In genomic region chr1:148388260-148389026, GRCh38 we compare ENCODE assay signal across 8 cellular contexts.
A peak's percentile ranks its signal among the peaks of the same experiment; 100 is the strongest.
DNase-seq lines count a peak whose midpoint lies in the region; ATAC-seq and TF ChIP-seq lines count a peak whose summit lies in the region.

No MANE protein-coding gene starts in this region.

- peak overlapping the region; percentile 98 for H3K27ac Mint-ChIP-seq in CD4-positive, alpha-beta T cell
- peak overlapping the region; percentile 98 for H3K27ac Mint-ChIP-seq in central memory CD8-positive, alpha-beta T cell (ENCODE audit: low read depth)

- peak overlapping the region; percentile 86 for H3K27ac ChIP-seq in CD4-positive, alpha-beta T cell (ENCODE audit: low read depth, low read length)

- POLR2A ChIA-PET in CD4-positive, alpha-beta T cell (lab: Charles Lee) = interaction anchor here (0.5 to 1.7 kb wide), 12 partner anchors 8 to 1498 kb away, joined by 3 to 76 read pairs (median 4); a partner anchor contains a TSS

- intact Hi-C loops in CD4-positive, alpha-beta T cell (cut with DNase I, micrococcal nuclease) = loop anchor here in 1 of 2 experiments (2.0 kb wide), 2 partner anchors 14 to 16 kb away; no protein-coding TSS in a partner anchor

- peak; percentile 76 to 85 (median 82) for DNase-seq in CD4-positive, alpha-beta T cell
- DNase-seq in NCI-H2029 treated with DMSO at 0.1 percent for 48 hours (lab: John Stamatoyannopoulos, UW) (peak; percentile 73), iris pigment epithelial cell (ENCODE audit: low read depth) (peak; percentile 94), smooth muscle cell of the brain vasculature (ENCODE audit: low read depth, low spot score) (peak; percentile 82)
- DNase-seq in activated CD4-positive, CD25-positive, alpha-beta regulatory T cell treated with anti-CD3 and anti-CD28 coated beads, Interleukin-2, amount 50 U/mL, for 72 hours = peak; percentile 80
- DNase-seq in central memory CD8-positive, alpha-beta T cell (ENCODE audit: low spot score in 2 of 2) = peak; percentile 71 to 81

- peak overlapping the region; percentile 94 for H3K4me3 Mint-ChIP-seq in CD4-positive, alpha-beta T cell
- H3K4me3 Mint-ChIP-seq in central memory CD8-positive, alpha-beta T cell = peak overlapping the region; percentile 93

- no peaks in the 10 kb centered on the region for H3K27me3 ChIP-seq in CD4-positive, alpha-beta T cell (ENCODE audit: control insufficient read depth, insufficient read depth, low read length)

- ATAC-seq in CD4-positive, alpha-beta T cell (ENCODE audit: poor library complexity) = peak; percentile 89
- peak; percentile 67 for ATAC-seq in GM21528 (IDR thresholded peaks at IDR 0.05; ENCODE audit: low FRiP score, unreplicated experiment)
- ATAC-seq in central memory CD8-positive, alpha-beta T cell (replicated peaks; ENCODE audit: extremely low read depth, poor library complexity, severe bottlenecking) = peak; percentile 92
- ATAC-seq in GM18868 (IDR thresholded peaks at IDR 0.05; ENCODE audit: unreplicated experiment) = no peak

- CTCF ChIA-PET in CD4-positive, alpha-beta T cell (lab: Charles Lee) = interaction anchor here (0.8 to 1.0 kb wide), 2 partner anchors 13 to 17 kb away, joined by 3 to 4 read pairs; no protein-coding TSS in a partner anchor

- no peak for TF ChIP-seq CTCF in CD4-positive, alpha-beta T cell (IDR thresholded peaks at IDR 0.05)

- H3K9me3 Mint-ChIP-seq in CD4-positive, alpha-beta T cell = no peaks in the 10 kb centered on the region
- no peaks in the 10 kb centered on the region for H3K9me3 Mint-ChIP-seq in central memory CD8-positive, alpha-beta T cell

- H3K4me1 Mint-ChIP-seq in CD4-positive, alpha-beta T cell (ENCODE audit: low read depth) = peaks cover 44% of the 10 kb centered on the region
- H3K4me1 Mint-ChIP-seq in central memory CD8-positive, alpha-beta T cell = peaks cover 24% of the 10 kb centered on the region

- no peaks in the 10 kb centered on the region for H3K9me3 ChIP-seq in CD4-positive, alpha-beta T cell (ENCODE audit: control insufficient read depth, low read length)

- H3K36me3 Mint-ChIP-seq in CD4-positive, alpha-beta T cell (ENCODE audit: low read depth) = no peaks in the 10 kb centered on the region
- H3K36me3 Mint-ChIP-seq in central memory CD8-positive, alpha-beta T cell (ENCODE audit: insufficient read depth) = peaks cover 9% of the 10 kb centered on the region

- H3K27me3 Mint-ChIP-seq in CD4-positive, alpha-beta T cell = no peaks in the 10 kb centered on the region
- H3K27me3 Mint-ChIP-seq in central memory CD8-positive, alpha-beta T cell = no peaks in the 10 kb centered on the region
